In the genomic region with DNA sequence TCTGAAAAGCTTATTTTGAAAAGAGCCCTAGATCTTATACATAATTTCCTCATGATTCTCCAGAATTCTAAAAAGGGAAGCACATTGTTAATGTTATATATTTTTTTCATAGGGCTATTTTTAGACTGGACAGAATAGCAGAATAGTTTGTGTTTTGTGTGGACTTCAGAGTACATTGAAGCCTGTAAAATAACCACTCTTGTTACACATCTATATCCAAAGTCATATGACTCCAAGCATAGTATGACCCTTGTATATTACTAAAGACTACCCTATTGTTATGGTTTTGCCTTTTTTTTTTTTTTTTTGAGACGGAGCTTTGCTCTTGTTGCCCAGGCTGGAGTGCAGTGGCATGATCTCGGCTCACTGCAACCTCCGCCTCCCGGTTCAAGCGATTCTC, we compare ENCODE assay signal across 21 cellular contexts. TPM values are rescaled to one million over a fixed set of nuclear protein-coding genes. Genes with fewer than 3 reads are reported as not detected.
A peak's percentile ranks its signal among the peaks of the same experiment; 100 is the strongest.
DNase-seq lines count a peak whose midpoint lies in the region; ATAC-seq and TF ChIP-seq lines count a peak whose summit lies in the region.
"Had no signal": no experiment of that assay in that cellular context is flagged by ENCODE, and none has a peak within 500 bp of the region (broad histone marks: within the 10 kb centered on the region; RNA-seq: fewer than 3 reads in every experiment).

No MANE protein-coding gene starts in this region.

- peak overlapping the region in 57 of 59 donors; percentile 5 to 96 (median 81) for H3K27ac ChIP-seq in dorsolateral prefrontal cortex
- H3K27ac ChIP-seq in upper lobe of right lung, result no peak overlapping the region
- no peak overlapping the region for H3K27ac ChIP-seq in osteoblast (ENCODE audit: low read depth, low read length)
- H3K27ac ChIP-seq: 22Rv1 had no signal

- H3K9me3 ChIP-seq in upper lobe of right lung, result no peaks in the 10 kb centered on the region
- no peaks in the 10 kb centered on the region for H3K9me3 ChIP-seq in osteoblast (ENCODE audit: low read depth, low read length)
- H3K9me3 ChIP-seq: BE2C, SK-N-SH had no signal

- no peaks in the 10 kb centered on the region for H3K79me2 ChIP-seq in osteoblast (ENCODE audit: insufficient read depth, low read length)

- H3K36me3 ChIP-seq in upper lobe of right lung (no peaks in the 10 kb centered on the region), osteoblast (ENCODE audit: insufficient read depth, low read length) (no peaks in the 10 kb centered on the region)
- H3K36me3 ChIP-seq: BE2C had no signal

- no peaks in the 10 kb centered on the region for H4K20me1 ChIP-seq in osteoblast (ENCODE audit: insufficient read depth, low read length)

- DNase-seq in NOMO-1 treated with DMSO at 0.1 percent for 48 hours (lab: John Stamatoyannopoulos, UW; ENCODE audit: unreplicated experiment) (peak; percentile 40), NOMO-1 treated with dmso at 0.1 percent for 144 hours (lab: John Stamatoyannopoulos, UW; ENCODE audit: unreplicated experiment) (no peak), dorsolateral prefrontal cortex (no peak), pons (ENCODE audit: low spot score) (peak; percentile 91), upper lobe of right lung (no peak), osteoblast (ENCODE audit: insufficient read length, low spot score, missing footprints) (no peak)
- DNase-seq: BE2C, DMS53, Kasumi-1, NCI-H1105, NCI-H1436 treated with DMSO at 0.1 percent for 48 hours, NCI-H1930, NCI-H446 treated with DMSO at 0.1 percent for 48 hours, NCI-H526, NCI-H82, SIG-M5, SK-N-SH had no signal

- intact Hi-C loops in dorsolateral prefrontal cortex (cut with DNase I) (no loop called here), upper lobe of right lung (cut with DNase I) (no loop called here)

- TF ChIP-seq CTCF in dorsolateral prefrontal cortex (IDR thresholded peaks at IDR 0.05 in 54 of 56, conservative IDR thresholded peaks at IDR 0.05 in 2 of 56; ENCODE audit: low read depth in 1 of 56, partially characterized antibody in 56 of 56) (no peak), upper lobe of right lung (IDR thresholded peaks at IDR 0.05) (no peak), osteoblast (IDR thresholded peaks at IDR 0.05; ENCODE audit: extremely low read depth, low read depth, low read length) (no peak)

- no peak overlapping the region for H2AFZ ChIP-seq in osteoblast (ENCODE audit: low read length)

- H3K27me3 ChIP-seq in dorsolateral prefrontal cortex, result peaks cover 0 to 3% (median 0%) of the 10 kb centered on the region in 45 donors
- H3K27me3 ChIP-seq in upper lobe of right lung, result peaks cover 8% of the 10 kb centered on the region
- H3K27me3 ChIP-seq in osteoblast (ENCODE audit: insufficient read depth, low read length), result peaks cover 5% of the 10 kb centered on the region

- H3K4me1 ChIP-seq in upper lobe of right lung (no peaks in the 10 kb centered on the region), osteoblast (ENCODE audit: insufficient read depth, low read length) (no peaks in the 10 kb centered on the region)
- H3K4me1 ChIP-seq: BE2C had no signal

- ATAC-seq in HG03378 (IDR thresholded peaks at IDR 0.05; ENCODE audit: unreplicated experiment), result no peak
- no peak for ATAC-seq in upper lobe of right lung
- ATAC-seq in HG02623 (IDR thresholded peaks at IDR 0.05; ENCODE audit: unreplicated experiment), result no peak
- ATAC-seq: K562 had no signal

- H3K4me3 ChIP-seq in dorsolateral prefrontal cortex (peak overlapping the region in 3 of 59 donors; percentile 9 to 23 (median 14)), upper lobe of right lung (no peak overlapping the region), osteoblast (ENCODE audit: insufficient read depth, low read length) (no peak overlapping the region)
- H3K4me3 ChIP-seq: K562 had no signal

- no peak overlapping the region for H3K4me2 ChIP-seq in osteoblast (ENCODE audit: insufficient read depth, low read length)
- H3K4me2 ChIP-seq: SK-N-SH had no signal

RNA-seq across cellular contexts. Expression of a gene that starts 26.1 kb away (rescaled TPM):
- total RNA-seq in dorsolateral prefrontal cortex, result 100 to 1,000 TPM; 134 to 359 (median 209) TPM
- 147 TPM for total RNA-seq in upper lobe of right lung
- total RNA-seq in osteoblast, result 118 and 136 TPM in 2 replicates

RNA-seq across cellular contexts. Expression of a gene that starts 33.4 kb away (rescaled TPM):
- total RNA-seq in dorsolateral prefrontal cortex (10 to 100 TPM in 67 of 120 experiments, 1 to 10 TPM in 53; 4.4 to 39.9 (median 10.5) TPM), upper lobe of right lung (17.7 TPM), osteoblast (3.3 and 4.1 TPM in 2 replicates)

RNA-seq across cellular contexts. Expression of a gene that starts 50.6 kb away (rescaled TPM):
- total RNA-seq in dorsolateral prefrontal cortex (10 to 100 TPM; 15.3 to 53.6 (median 33.7) TPM), upper lobe of right lung (16.2 TPM), osteoblast (32.7 and 35.8 TPM in 2 replicates)

RNA-seq across cellular contexts. Expression of a gene that starts 53.1 kb away (rescaled TPM):
- total RNA-seq in dorsolateral prefrontal cortex (10 to 100 TPM; 36.5 to 63.3 (median 50.0) TPM), upper lobe of right lung (51.9 TPM), osteoblast (64.4 and 66.0 TPM in 2 replicates)

RNA-seq across cellular contexts. Expression of a gene that starts 53.6 kb away (rescaled TPM):
- total RNA-seq in dorsolateral prefrontal cortex, result 100 to 1,000 TPM in 12 of 120 experiments, 10 to 100 TPM in 108; 26.7 to 217 (median 56.2) TPM
- total RNA-seq in upper lobe of right lung, result 82.1 TPM
- total RNA-seq in osteoblast, result 78.7 and 81.8 TPM in 2 replicates

Comparison
In these comparisons a context has a peak if more than half of its experiments do, and no peak if none do; other contexts are left out.
1. DNase-seq: peak in NOMO-1 treated with DMSO at 0.1 percent for 48 hours (single experiment) and pons (single experiment); none in NOMO-1 treated with dmso at 0.1 percent for 144 hours (single experiment), dorsolateral prefrontal cortex (0 of 10), upper lobe of right lung (single experiment) and osteoblast (single experiment).
2. H3K27ac ChIP-seq: peak in dorsolateral prefrontal cortex (57 of 59); none in upper lobe of right lung (single experiment) and osteoblast (single experiment).